In the genomic region with DNA sequence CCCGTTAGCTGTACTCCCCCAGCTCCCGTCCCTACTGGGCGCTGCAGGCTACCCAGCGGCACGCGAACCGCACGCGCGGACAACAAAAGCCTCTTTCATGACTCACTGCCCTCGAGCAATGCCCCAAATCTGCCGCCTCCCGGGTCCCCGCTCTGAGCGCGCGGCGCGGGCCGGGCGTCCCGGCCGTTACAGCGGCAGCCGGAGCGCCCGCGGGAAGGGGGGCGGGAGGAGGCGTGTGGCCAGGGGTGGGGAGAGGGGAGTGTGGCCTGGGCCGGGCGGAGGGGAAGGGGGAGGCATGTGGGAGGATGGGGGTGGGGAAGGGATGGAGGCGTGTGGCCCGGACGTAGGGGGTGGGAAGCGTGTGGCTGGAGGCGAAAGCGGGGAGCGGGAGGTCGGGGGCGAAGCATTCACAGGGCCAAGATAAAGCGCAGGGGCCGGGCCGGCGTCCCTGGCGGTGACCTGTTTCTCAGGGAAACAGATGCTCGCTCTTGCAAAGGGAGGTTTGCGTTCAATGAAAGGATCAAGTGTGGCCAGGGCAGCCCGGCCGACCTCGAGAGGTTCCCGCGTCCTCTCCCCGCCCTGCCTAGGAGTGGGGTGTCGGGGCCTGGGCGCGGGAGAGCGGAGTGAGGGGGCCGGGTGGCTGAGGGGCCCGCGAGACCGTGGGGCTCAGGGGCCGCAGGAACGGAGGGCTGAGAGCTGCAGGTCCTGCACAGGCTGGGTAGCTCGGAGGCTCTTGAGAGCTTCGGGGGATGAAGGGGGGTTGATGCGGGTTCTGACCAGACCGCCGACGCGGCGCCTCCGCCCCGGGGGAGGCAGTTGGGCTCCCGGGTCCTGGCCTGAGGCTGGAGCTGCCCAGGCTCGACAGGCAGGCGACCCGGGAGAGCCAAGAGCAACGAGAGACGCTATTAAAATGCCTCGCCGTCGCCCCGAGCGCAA, we compare ENCODE assay signal across 1 cellular context.
TF ChIP-seq lines count a peak whose summit lies in the region.

No MANE protein-coding gene starts in this region.

TF ChIP-seq in GM12878, 131 proteins besides CTCF, POLR2A, EP300 and RAD21:
- TF ChIP-seq IRF5 (IDR thresholded peaks at IDR 0.05; ENCODE audit: borderline replicate concordance) (no peak), RELA (IDR thresholded peaks at IDR 0.05; ENCODE audit: borderline replicate concordance, partially characterized antibody) (no peak), SMAD5 (IDR thresholded peaks at IDR 0.05; ENCODE audit: low read depth) (no peak), SUZ12 (IDR thresholded peaks at IDR 0.05; ENCODE audit: unreplicated experiment) (peak; percentile 95)
- TF ChIP-seq, protein P1, sequence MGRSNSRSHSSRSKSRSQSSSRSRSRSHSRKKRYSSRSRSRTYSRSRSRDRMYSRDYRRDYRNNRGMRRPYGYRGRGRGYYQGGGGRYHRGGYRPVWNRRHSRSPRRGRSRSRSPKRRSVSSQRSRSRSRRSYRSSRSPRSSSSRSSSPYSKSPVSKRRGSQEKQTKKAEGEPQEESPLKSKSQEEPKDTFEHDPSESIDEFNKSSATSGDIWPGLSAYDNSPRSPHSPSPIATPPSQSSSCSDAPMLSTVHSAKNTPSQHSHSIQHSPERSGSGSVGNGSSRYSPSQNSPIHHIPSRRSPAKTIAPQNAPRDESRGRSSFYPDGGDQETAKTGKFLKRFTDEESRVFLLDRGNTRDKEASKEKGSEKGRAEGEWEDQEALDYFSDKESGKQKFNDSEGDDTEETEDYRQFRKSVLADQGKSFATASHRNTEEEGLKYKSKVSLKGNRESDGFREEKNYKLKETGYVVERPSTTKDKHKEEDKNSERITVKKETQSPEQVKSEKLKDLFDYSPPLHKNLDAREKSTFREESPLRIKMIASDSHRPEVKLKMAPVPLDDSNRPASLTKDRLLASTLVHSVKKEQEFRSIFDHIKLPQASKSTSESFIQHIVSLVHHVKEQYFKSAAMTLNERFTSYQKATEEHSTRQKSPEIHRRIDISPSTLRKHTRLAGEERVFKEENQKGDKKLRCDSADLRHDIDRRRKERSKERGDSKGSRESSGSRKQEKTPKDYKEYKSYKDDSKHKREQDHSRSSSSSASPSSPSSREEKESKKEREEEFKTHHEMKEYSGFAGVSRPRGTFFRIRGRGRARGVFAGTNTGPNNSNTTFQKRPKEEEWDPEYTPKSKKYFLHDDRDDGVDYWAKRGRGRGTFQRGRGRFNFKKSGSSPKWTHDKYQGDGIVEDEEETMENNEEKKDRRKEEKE (IDR thresholded peaks at IDR 0.05), result no peak
TF ChIP-seq in GM12878: peak in this region for 1.
